ENCODE assay signal across 8 cellular contexts in genomic region chr2:70110397-70110796, GRCh38. TPM values are rescaled to one million over a fixed set of nuclear protein-coding genes. Genes with fewer than 3 reads are reported as not detected.
DNase-seq lines count a peak whose midpoint lies in the region; ATAC-seq, FAIRE-seq and TF ChIP-seq lines count a peak whose summit lies in the region.
"Not testable (repeated sequence)": the region's sequence is repeated elsewhere in the genome, so short reads cannot be mapped to it uniquely, and the experiment has no call there.

No MANE protein-coding gene starts in this region.

- not testable (repeated sequence) for H4K20me1 ChIP-seq in HCT116 (ENCODE audit: insufficient read depth); K562 (replicated peaks; ENCODE audit: control insufficient read depth, insufficient read depth, low read length)

- not testable (repeated sequence) for H3K4me3 ChIP-seq in HCT116 (replicated peaks in 1 of 2; ENCODE audit: low read depth in 1 of 2, low read length in 2 of 2); K562; lower lobe of right lung; upper lobe of left lung

- H3K27me3 Mint-ChIP-seq in CD4-positive, alpha-beta T cell; activated CD8-positive, alpha-beta T cell treated with anti-CD3 and anti-CD28 coated beads for 36 hours; nephron (ENCODE audit: low read depth): not testable (repeated sequence)

- not testable (repeated sequence) for BruUV-seq in HCT116 (replicated peaks; lab: Mats Ljungman, UMichigan); K562 (replicated peaks; lab: Mats Ljungman, UMichigan)

- H3K27me3 ChIP-seq in CD4-positive, alpha-beta T cell (ENCODE audit: control insufficient read depth, insufficient read depth, low read length); HCT116 (ENCODE audit: insufficient read depth, low read length); K562 (ENCODE audit: control insufficient read depth in 2 of 2, insufficient read depth in 2 of 2, low read length in 2 of 2); lower lobe of right lung (ENCODE audit: low read depth); upper lobe of left lung: not testable (repeated sequence)

- H3K27ac Mint-ChIP-seq in CD4-positive, alpha-beta T cell = peak overlapping the region; percentile 89
- peak overlapping the region; percentile 92 for H3K27ac Mint-ChIP-seq in activated CD8-positive, alpha-beta T cell treated with anti-CD3 and anti-CD28 coated beads for 36 hours
- peak overlapping the region; percentile 100 for H3K27ac Mint-ChIP-seq in nephron

- not testable (repeated sequence) for H3K79me2 ChIP-seq in HCT116 (ENCODE audit: insufficient read depth, low read length); K562 (ENCODE audit: control insufficient read depth, insufficient read depth, low read length)

- peaks cover 52 to 73% of the 10 kb centered on the region in 2 experiments for H3K4me1 ChIP-seq in HCT116 (ENCODE audit: control insufficient read depth in 1 of 2, insufficient read depth in 2 of 2, low read length in 2 of 2)
- H3K4me1 ChIP-seq in K562 (replicated peaks in 1 of 2; ENCODE audit: control insufficient read depth in 2 of 2, insufficient read depth in 2 of 2, low read length in 2 of 2) = peaks cover 44 to 56% of the 10 kb centered on the region in 2 experiments
- H3K4me1 ChIP-seq in lower lobe of right lung = peaks cover 32% of the 10 kb centered on the region
- peaks cover 8 to 25% (median 11%) of the 10 kb centered on the region in 4 donors for H3K4me1 ChIP-seq in upper lobe of left lung

- not testable (repeated sequence) for DNase-seq in CD4-positive, alpha-beta T cell; HCT116 (ENCODE audit: low read depth, low spot score); activated CD8-positive, alpha-beta T cell treated with anti-CD3 and anti-CD28 coated beads for 36 hours; K562 (ENCODE audit: extremely low read depth in 1 of 4, low spot score in 3 of 4); lower lobe of right lung; upper lobe of left lung
- DNase-seq in SHP77 (lab: John Stamatoyannopoulos, UW) = peak; percentile 27 to 29

- ATAC-seq in CD4-positive, alpha-beta T cell (ENCODE audit: poor library complexity); HCT116; activated CD8-positive, alpha-beta T cell treated with anti-CD3 and anti-CD28 coated beads for 36 hours; K562; lower lobe of right lung; upper lobe of left lung (ENCODE audit: low FRiP score in 2 of 2): not testable (repeated sequence)

- H3K9me3 Mint-ChIP-seq in CD4-positive, alpha-beta T cell; activated CD8-positive, alpha-beta T cell treated with anti-CD3 and anti-CD28 coated beads for 36 hours; nephron: not testable (repeated sequence)

- not testable (repeated sequence) for TF ChIP-seq POLR2A in HCT116 (IDR thresholded peaks at IDR 0.05; ENCODE audit: borderline replicate concordance, extremely low read depth, insufficient read depth, insufficient read length); K562 (conservative IDR thresholded peaks at IDR 0.05); upper lobe of left lung (IDR thresholded peaks at IDR 0.05)

- intact Hi-C loops in CD4-positive, alpha-beta T cell (cut with DNase I, micrococcal nuclease); HCT116 (cut with micrococcal nuclease); activated CD8-positive, alpha-beta T cell treated with anti-CD3 and anti-CD28 coated beads for 36 hours (cut with micrococcal nuclease); K562 (cut with micrococcal nuclease); lower lobe of right lung (cut with DNase I): not testable (repeated sequence)

- TF ChIP-seq CTCF in CD4-positive, alpha-beta T cell (IDR thresholded peaks at IDR 0.05); HCT116 (IDR thresholded peaks at IDR 0.05 in 2 of 3, conservative IDR thresholded peaks at IDR 0.05 in 1 of 3; ENCODE audit: borderline replicate concordance in 1 of 3, insufficient read depth in 1 of 3, low read depth in 2 of 3, low read length in 2 of 3); activated CD8-positive, alpha-beta T cell treated with anti-CD3 and anti-CD28 coated beads for 36 hours (IDR thresholded peaks at IDR 0.05); K562 (IDR thresholded peaks at IDR 0.05 in 2 of 3, conservative IDR thresholded peaks at IDR 0.05 in 1 of 3; ENCODE audit: insufficient read depth in 2 of 3, low read depth in 1 of 3, low read length in 3 of 3); lower lobe of right lung (IDR thresholded peaks at IDR 0.05); nephron (IDR thresholded peaks at IDR 0.05; ENCODE audit: unreplicated experiment in 3 of 3); upper lobe of left lung (IDR thresholded peaks at IDR 0.05): not testable (repeated sequence)

- TF ChIP-seq RAD21 in HCT116 (IDR thresholded peaks at IDR 0.05; ENCODE audit: low read depth); K562 (CRISPR knock-in tag; conservative IDR thresholded peaks at IDR 0.05 in 1 of 2, IDR thresholded peaks at IDR 0.05 in 1 of 2): not testable (repeated sequence)

- H3K9ac ChIP-seq in HCT116 (ENCODE audit: low read length) (0 out of 2 replicates have a peak overlapping the region, but pooled peaks have one; percentile 69), K562 (ENCODE audit: insufficient read depth in 1 of 2, low read depth in 2 of 2, low read length in 2 of 2) (peak overlapping the region in 1 of 2 experiments; percentile 21; a peak in 1 of 4 replicates)

- not testable (repeated sequence) for H3K9me2 ChIP-seq in HCT116 (ENCODE audit: insufficient read depth)

- FAIRE-seq in K562 (lab: Jason Lieb, UNC) = not testable (repeated sequence)

- in situ Hi-C loops in K562 (cut with MboI) = not testable (repeated sequence)

- peak overlapping the region; percentile 21 for H3K27ac ChIP-seq in CD4-positive, alpha-beta T cell (ENCODE audit: low read depth, low read length)
- H3K27ac ChIP-seq in HCT116 (ENCODE audit: low read depth, low read length) (peak overlapping the region; percentile 90), lower lobe of right lung (peak overlapping the region; percentile 56), upper lobe of left lung (peak overlapping the region in 3 of 4 donors; percentile 35 to 77 (median 50))
- H3K27ac ChIP-seq in K562 (ENCODE audit: extremely low read depth, low read depth, low read length) = not testable (repeated sequence)

- H3K36me3 ChIP-seq in HCT116 (ENCODE audit: control insufficient read depth in 1 of 2, insufficient read depth in 2 of 2, low read length in 2 of 2); K562 (ENCODE audit: control insufficient read depth, insufficient read depth, low read length); lower lobe of right lung; upper lobe of left lung: not testable (repeated sequence)

- H3K4me1 Mint-ChIP-seq in CD4-positive, alpha-beta T cell (ENCODE audit: low read depth) = peaks cover 54% of the 10 kb centered on the region
- peaks cover 53% of the 10 kb centered on the region for H3K4me1 Mint-ChIP-seq in activated CD8-positive, alpha-beta T cell treated with anti-CD3 and anti-CD28 coated beads for 36 hours (ENCODE audit: low read depth)
- peaks cover 55% of the 10 kb centered on the region for H3K4me1 Mint-ChIP-seq in nephron

- H2AFZ ChIP-seq in HCT116 (ENCODE audit: low read depth, low read length, poor library complexity, severe bottlenecking); K562 (ENCODE audit: low read depth, low read length): not testable (repeated sequence)

- POLR2A ChIA-PET in CD4-positive, alpha-beta T cell (lab: Charles Lee) = interaction anchor here (0.6 to 13.8 kb wide), 8 partner anchors 15 to 579 kb away, joined by 3 to 232 read pairs (median 5); no protein-coding TSS in a partner anchor
- POLR2A ChIA-PET in HCT116 (lab: Charles Lee) (interaction anchor here (2.6 kb wide), 1 partner anchor 25 kb away, joined by 10 read pairs; no protein-coding TSS in a partner anchor), K562 (lab: Yijun Ruan, JAX) (interaction anchor here (0.6 to 1.0 kb wide), 3 partner anchors 8 to 563 kb away, joined by 3 read pairs; no protein-coding TSS in a partner anchor)
- POLR2A ChIA-PET in activated CD8-positive, alpha-beta T cell treated with anti-CD3 and anti-CD28 coated beads for 36 hours (lab: Charles Lee) = interaction anchor here (2.5 to 11.0 kb wide), 3 partner anchors 13 to 196 kb away, joined by 7 to 217 read pairs (median 84); partner anchors contain the start of genes MXD1 and PCBP1

- CTCF ChIA-PET in CD4-positive, alpha-beta T cell (lab: Charles Lee) = interaction anchor here (1.1 kb wide), 1 partner anchor 22 kb away, joined by 3 read pairs; no protein-coding TSS in a partner anchor
- CTCF ChIA-PET in HCT116 (lab: Charles Lee); K562 (lab: Yijun Ruan, JAX; ENCODE audit: low intra/inter-chr PET ratio): not testable (repeated sequence)
- CTCF ChIA-PET in activated CD8-positive, alpha-beta T cell treated with anti-CD3 and anti-CD28 coated beads for 36 hours (lab: Charles Lee) = interaction anchor here (1.1 kb wide), 1 partner anchor 41 kb away, joined by 3 read pairs; no protein-coding TSS in a partner anchor

- H3K36me3 Mint-ChIP-seq in CD4-positive, alpha-beta T cell (ENCODE audit: low read depth); activated CD8-positive, alpha-beta T cell treated with anti-CD3 and anti-CD28 coated beads for 36 hours (ENCODE audit: low read depth); nephron (ENCODE audit: low read depth): not testable (repeated sequence)

- H3K9me1 ChIP-seq in K562 (ENCODE audit: control insufficient read depth, insufficient read depth, low read length) = not testable (repeated sequence)

- RAD21 ChIA-PET in HCT116 (lab: Charles Lee; ENCODE audit: low non-redundant PET in 1 of 2, low total read pairs in 2 of 2, uncharacterized antibody in 2 of 2, unreplicated experiment in 2 of 2) = not testable (repeated sequence)

- H3K4me2 ChIP-seq in HCT116 (ENCODE audit: low read length); K562 (ENCODE audit: insufficient read depth, low read length): not testable (repeated sequence)

- 68% methylated on average over 4 of the region's 5 CpGs for WGBS in K562 (ENCODE audit: insufficient coverage, low coverage, missing lambda C conversion rate)
- 87 to 96% methylated on average over 5 of the region's 5 CpGs for WGBS in upper lobe of left lung, 2 donors

- not testable (repeated sequence) for TF ChIP-seq EP300 in K562 (IDR thresholded peaks at IDR 0.05; ENCODE audit: low read length); upper lobe of left lung (IDR thresholded peaks at IDR 0.05)

- not testable (repeated sequence) for H3K9me3 ChIP-seq in CD4-positive, alpha-beta T cell (ENCODE audit: control insufficient read depth, low read length); HCT116 (ENCODE audit: control insufficient read depth in 1 of 2, insufficient read depth in 1 of 2, low read depth in 1 of 2, low read length in 2 of 2); K562 (replicated peaks; ENCODE audit: control insufficient read depth, insufficient read depth, low read depth, low read length); lower lobe of right lung; upper lobe of left lung

- not testable (repeated sequence) for H3K4me3 Mint-ChIP-seq in CD4-positive, alpha-beta T cell; activated CD8-positive, alpha-beta T cell treated with anti-CD3 and anti-CD28 coated beads for 36 hours; nephron

RNA-seq across cellular contexts. Expression of gene PCBP1, which starts 23.1 kb away (rescaled TPM):
- total RNA-seq in CD4-positive, alpha-beta T cell = 100 to 1,000 TPM; 228 to 233 TPM
- total RNA-seq in HCT116 (2021; ENCODE audit: unreplicated experiment) (256 TPM), K562 (2014; rRNA removed) (78.1 and 99.4 TPM in 2 replicates), K562 (2014; rRNA removed; fragmentation: Illumina TruSeq; extraction: Trizol) (58.9 and 61.9 TPM in 2 replicates), K562 (2015; rRNA removed; fragmentation: Illumina TruSeq; extraction: Trizol) (72.5 and 76.0 TPM in 2 replicates), K562 (2021) (407 and 420 TPM in 2 replicates), lower lobe of right lung (308 TPM), upper lobe of left lung (100 to 1,000 TPM; 126 to 384 (median 236) TPM)
- 225 and 232 TPM in 2 replicates for polyA plus RNA-seq in HCT116 (2012)
- total RNA-seq in activated CD8-positive, alpha-beta T cell treated with anti-CD3 and anti-CD28 coated beads for 36 hours = 100 to 1,000 TPM; 470 to 489 TPM
- total RNA-seq in K562 (2011; cell fraction: chromatin; rRNA removed; ENCODE audit: low replicate concordance) = 30.2 and 53.7 TPM in 2 replicates
- 60.7 and 63.0 TPM in 2 replicates for total RNA-seq in K562 (2011; cell fraction: nucleolus; rRNA removed)
- total RNA-seq in K562 (2011; cell fraction: nucleoplasm; rRNA removed) = 58.0 and 69.2 TPM in 2 replicates
- polyA plus RNA-seq in K562 (2011; rRNA removed) (122 and 123 TPM in 2 replicates), K562 (2014; fragmentation: Illumina TruSeq; extraction: Trizol) (347 and 391 TPM in 2 replicates), K562 (2014; fragmentation: Nextera tagmentation; extraction: Ambion mirVana) (10 to 100 TPM; 19.2 to 23.9 TPM), K562 (2014; rRNA removed) (212 and 227 TPM in 2 replicates)
- 131 and 249 TPM in 2 replicates for polyA plus RNA-seq in K562 (2011; cell fraction: cytosol; rRNA removed)
- 78.5 and 114 TPM in 2 replicates for polyA plus RNA-seq in K562 (2011; cell fraction: nucleus; rRNA removed)
- 431 TPM in 2 replicates for polyA plus RNA-seq in K562 (2012)
- polyA minus RNA-seq in K562 (2011; rRNA and poly(A)+ RNA removed) = 55.6 and 69.8 TPM in 2 replicates
- 92.3 and 95.3 TPM in 2 replicates for polyA minus RNA-seq in K562 (2011; cell fraction: cytosol; rRNA and poly(A)+ RNA removed)
- polyA minus RNA-seq in K562 (2011; cell fraction: nucleus; rRNA and poly(A)+ RNA removed) = 36.1 and 36.7 TPM in 2 replicates
